ENCODE assay signal across 8 cellular contexts in the genomic region with DNA sequence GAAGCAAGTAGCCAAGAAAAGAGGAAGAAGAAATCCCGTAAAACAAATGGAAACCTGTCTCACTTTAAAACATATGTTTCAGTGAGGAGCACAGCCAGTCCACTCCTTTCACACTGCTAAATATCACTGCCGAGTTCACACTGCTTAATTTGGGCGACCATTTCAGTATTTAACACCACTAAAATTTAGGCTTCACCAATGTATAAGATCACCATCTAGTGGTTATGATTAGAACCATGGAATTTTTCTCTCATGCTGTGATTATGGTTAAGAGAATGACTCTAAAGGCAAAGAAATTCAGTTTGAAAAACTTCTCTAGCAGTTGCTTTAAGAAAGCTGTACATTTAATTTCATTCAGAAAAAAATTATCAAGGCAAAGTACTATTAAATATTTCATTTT. TPM values are rescaled to one million over a fixed set of nuclear protein-coding genes. Genes with fewer than 3 reads are reported as not detected.
DNase-seq lines count a peak whose midpoint lies in the region; ATAC-seq, FAIRE-seq and TF ChIP-seq lines count a peak whose summit lies in the region.

No MANE protein-coding gene starts in this region.

- H3K9me1 ChIP-seq in K562 (ENCODE audit: control insufficient read depth, insufficient read depth, low read length) (no peaks in the 10 kb centered on the region), keratinocyte (ENCODE audit: control insufficient read depth, extremely low read depth, insufficient read depth, low read length) (no peaks in the 10 kb centered on the region)

- TF ChIP-seq EP300 in K562 (IDR thresholded peaks at IDR 0.05; ENCODE audit: low read length) (no peak), transverse colon (IDR thresholded peaks at IDR 0.05; ENCODE audit: low read depth) (no peak)

- peaks cover 23% of the 10 kb centered on the region for H3K4me1 ChIP-seq in CD4-positive, CD25-positive, alpha-beta regulatory T cell (ENCODE audit: control insufficient read depth, insufficient read depth, low read length, poor library complexity, severe bottlenecking)
- H3K4me1 ChIP-seq in K562 (replicated peaks in 1 of 2; ENCODE audit: control insufficient read depth in 2 of 2, insufficient read depth in 2 of 2, low read length in 2 of 2) (no peaks in the 10 kb centered on the region), keratinocyte (ENCODE audit: control insufficient read depth, extremely low read depth, insufficient read depth, low read length) (no peaks in the 10 kb centered on the region), transverse colon (peaks cover 0 to 19% (median 5%) of the 10 kb centered on the region in 4 donors)

- CTCF ChIA-PET in K562 (lab: Yijun Ruan, JAX; ENCODE audit: low intra/inter-chr PET ratio): no interaction called here

- H4K20me1 ChIP-seq in K562 (replicated peaks; ENCODE audit: control insufficient read depth, insufficient read depth, low read length) (no peaks in the 10 kb centered on the region), keratinocyte (ENCODE audit: control insufficient read depth, extremely low read depth, insufficient read depth, low read length) (no peaks in the 10 kb centered on the region)

- H3K36me3 ChIP-seq in CD4-positive, CD25-positive, alpha-beta regulatory T cell (ENCODE audit: control insufficient read depth, insufficient read depth, low read length): peaks cover 16% of the 10 kb centered on the region
- H3K36me3 ChIP-seq in K562 (ENCODE audit: control insufficient read depth, insufficient read depth, low read length) (no peaks in the 10 kb centered on the region), keratinocyte (ENCODE audit: control insufficient read depth in 2 of 2, extremely low read depth in 1 of 2, insufficient read depth in 2 of 2, low read length in 2 of 2) (peaks cover 1 to 4% of the 10 kb centered on the region in 2 experiments), transverse colon (no peaks in the 10 kb centered on the region)

- TF ChIP-seq RAD21 in K562 (CRISPR knock-in tag; conservative IDR thresholded peaks at IDR 0.05 in 1 of 2, IDR thresholded peaks at IDR 0.05 in 1 of 2): peak; percentile 42 to 50

- no TSS peak for BruUV-seq in K562 (replicated peaks; lab: Mats Ljungman, UMichigan)

- intact Hi-C loops in K562 (cut with micrococcal nuclease): loop anchor here (1.0 to 5.0 kb wide), 3 partner anchors 110 to 335 kb away; no protein-coding TSS in a partner anchor
- intact Hi-C loops in transverse colon (cut with DNase I; ENCODE audit: low total_unique reads): no loop called here

- no peak overlapping the region for H3K4me2 ChIP-seq in K562 (ENCODE audit: insufficient read depth, low read length)
- H3K4me2 ChIP-seq in keratinocyte (ENCODE audit: control insufficient read depth, extremely low read depth, insufficient read depth, low read depth, low read length): peak overlapping the region; percentile 48

- peak overlapping the region; percentile 61 for H3K4me3 ChIP-seq in CD4-positive, CD25-positive, alpha-beta regulatory T cell (ENCODE audit: low read depth, low read length)
- H3K4me3 ChIP-seq in K562 (no peak overlapping the region), keratinocyte (ENCODE audit: control insufficient read depth in 2 of 3, extremely low read depth in 1 of 3, insufficient read depth in 2 of 3, low read depth in 1 of 3, low read length in 3 of 3) (no peak overlapping the region), transverse colon (no peak overlapping the region)

- no peaks in the 10 kb centered on the region for H3K9me3 ChIP-seq in CD4-positive, CD25-positive, alpha-beta regulatory T cell (ENCODE audit: control insufficient read depth in 2 of 2, low read length in 2 of 2)
- H3K9me3 ChIP-seq in K562 (replicated peaks; ENCODE audit: control insufficient read depth, insufficient read depth, low read depth, low read length): no peaks in the 10 kb centered on the region
- H3K9me3 ChIP-seq in keratinocyte (ENCODE audit: control insufficient read depth, low read depth, low read length): no peaks in the 10 kb centered on the region
- no peaks in the 10 kb centered on the region for H3K9me3 ChIP-seq in transverse colon

- H3K27ac Mint-ChIP-seq in CD4-positive, CD25-positive, alpha-beta regulatory T cell: peak overlapping the region; percentile 6 to 66 (median 53)

- H2AFZ ChIP-seq in K562 (ENCODE audit: low read depth, low read length) (no peak overlapping the region), keratinocyte (ENCODE audit: control insufficient read depth, low read length) (peak overlapping the region; percentile 76)

- in situ Hi-C loops in K562 (cut with MboI): no loop called here
- in situ Hi-C loops in transverse colon (cut with MboI; ENCODE audit: low pct_ligation_motif_present in 1 of 4, low pct_unique_long_range_greater_than_20kb in 1 of 4, low sequenced_read_pairs in 3 of 4): loop anchor here in 2 of 4 donors (5.0 to 10.0 kb wide), 2 partner anchors 153 to 155 kb away; no protein-coding TSS in a partner anchor

- H3K9ac ChIP-seq in K562 (ENCODE audit: insufficient read depth in 1 of 2, low read depth in 2 of 2, low read length in 2 of 2): no peak overlapping the region
- H3K9ac ChIP-seq in keratinocyte (ENCODE audit: control insufficient read depth, extremely low read depth, insufficient read depth, low read length): no peak overlapping the region

- POLR2A ChIA-PET in K562 (lab: Yijun Ruan, JAX): interaction anchor here (0.6 to 0.8 kb wide), 2 partner anchors 37 to 221 kb away, joined by 3 read pairs; no protein-coding TSS in a partner anchor

- H3K36me3 Mint-ChIP-seq in CD4-positive, CD25-positive, alpha-beta regulatory T cell: peaks cover 7% of the 10 kb centered on the region

- peaks cover 24 to 54% (median 43%) of the 10 kb centered on the region in 4 donors for H3K4me1 Mint-ChIP-seq in CD4-positive, CD25-positive, alpha-beta regulatory T cell

- 15% methylated on average over 3 of the region's 3 CpGs for WGBS in K562 (ENCODE audit: insufficient coverage, low coverage, missing lambda C conversion rate)
- WGBS in transverse colon (ENCODE audit: low coverage in 1 of 2), 2 donors: 0 to 9% methylated on average over 3 of the region's 3 CpGs

- H3K27me3 Mint-ChIP-seq in CD4-positive, CD25-positive, alpha-beta regulatory T cell: no peaks in the 10 kb centered on the region

- dilution Hi-C loops in keratinocyte (cut with MboI; ENCODE audit: extremely low pct_ligation_motif_present, low sequenced_read_pairs): no loop called here

- peak in 2 of 3 donors; percentile 55 to 65 for DNase-seq in CD4-positive, CD25-positive, alpha-beta regulatory T cell
- DNase-seq in NCI-H146 (lab: John Stamatoyannopoulos, UW) (peak; percentile 9), K562 (ENCODE audit: extremely low read depth in 1 of 4, low spot score in 3 of 4) (peak in 2 of 4 experiments; percentile 15 to 18), keratinocyte (ENCODE audit: low read depth, low spot score) (no peak), transverse colon (no peak)
- DNase-seq in stimulated activated CD8-positive, alpha-beta memory T cell treated with anti-CD3 and anti-CD28 coated beads, Interleukin-4, amount 100 ng/mL, for 48 hours: no peak

- H3K4me3 Mint-ChIP-seq in CD4-positive, CD25-positive, alpha-beta regulatory T cell: peak overlapping the region in 1 of 4 donors; percentile 8

- H3K9me3 Mint-ChIP-seq in CD4-positive, CD25-positive, alpha-beta regulatory T cell: no peaks in the 10 kb centered on the region

- H3K79me2 ChIP-seq in K562 (ENCODE audit: control insufficient read depth, insufficient read depth, low read length) (no peaks in the 10 kb centered on the region), keratinocyte (ENCODE audit: control insufficient read depth, insufficient read depth, low read length) (peaks cover 94% of the 10 kb centered on the region)

- TF ChIP-seq POLR2A in K562 (conservative IDR thresholded peaks at IDR 0.05) (no peak), transverse colon (IDR thresholded peaks at IDR 0.05) (no peak)

- H3K27me3 ChIP-seq in CD4-positive, CD25-positive, alpha-beta regulatory T cell (ENCODE audit: control insufficient read depth, insufficient read depth, low read length): no peaks in the 10 kb centered on the region
- no peaks in the 10 kb centered on the region for H3K27me3 ChIP-seq in K562 (ENCODE audit: control insufficient read depth in 2 of 2, insufficient read depth in 2 of 2, low read length in 2 of 2)
- no peaks in the 10 kb centered on the region for H3K27me3 ChIP-seq in keratinocyte (ENCODE audit: control insufficient read depth, extremely low read depth, insufficient read depth, low read length)
- no peaks in the 10 kb centered on the region for H3K27me3 ChIP-seq in transverse colon

- peak; percentile 87 to 92 for ATAC-seq in CD4-positive, CD25-positive, alpha-beta regulatory T cell (ENCODE audit: low read depth in 2 of 2)
- peak; percentile 84 for ATAC-seq in GM18502 (IDR thresholded peaks at IDR 0.05; ENCODE audit: poor library complexity, unreplicated experiment)
- peak; percentile 90 for ATAC-seq in HG02678 (IDR thresholded peaks at IDR 0.05; ENCODE audit: unreplicated experiment)
- peak; percentile 58 for ATAC-seq in K562

- peak in 2 of 3 experiments; percentile 29 to 37; a peak in 2 of 6 replicates for TF ChIP-seq CTCF in K562 (IDR thresholded peaks at IDR 0.05 in 2 of 3, conservative IDR thresholded peaks at IDR 0.05 in 1 of 3; ENCODE audit: insufficient read depth in 2 of 3, low read depth in 1 of 3, low read length in 3 of 3)
- TF ChIP-seq CTCF in keratinocyte (optimal IDR thresholded peaks at IDR 0.05 in 1 of 3, IDR thresholded peaks at IDR 0.05 in 1 of 3, conservative IDR thresholded peaks at IDR 0.05 in 1 of 3; ENCODE audit: extremely low read depth in 1 of 3, insufficient read depth in 2 of 3, low read length in 3 of 3): peak in 2 of 3 experiments; percentile 18 to 53
- TF ChIP-seq CTCF in transverse colon (IDR thresholded peaks at IDR 0.05): peak; percentile 51 to 68 (median 58)

- FAIRE-seq in K562 (lab: Jason Lieb, UNC): peak; percentile 67
- FAIRE-seq in keratinocyte (lab: Jason Lieb, UNC): peak; percentile 34

- peak overlapping the region; percentile 25 for H3K27ac ChIP-seq in CD4-positive, CD25-positive, alpha-beta regulatory T cell (ENCODE audit: insufficient read depth, low read length, poor library complexity, severe bottlenecking)
- H3K27ac ChIP-seq in K562 (ENCODE audit: extremely low read depth, low read depth, low read length): no peak overlapping the region
- H3K27ac ChIP-seq in keratinocyte (ENCODE audit: control insufficient read depth, insufficient read depth, low read length): peak overlapping the region; percentile 26
- H3K27ac ChIP-seq in transverse colon: no peak overlapping the region

RNA-seq across cellular contexts. Expression of a gene that starts 16.6 kb away (rescaled TPM):
- total RNA-seq in CD4-positive, CD25-positive, alpha-beta regulatory T cell: 103 TPM
- 10 to 100 TPM; 25.2 to 29.2 (median 27.0) TPM for polyA plus RNA-seq in CD4-positive, CD25-positive, alpha-beta regulatory T cell
- total RNA-seq in K562 (2011; cell fraction: chromatin; rRNA removed; ENCODE audit: low replicate concordance): 19.1 and 50.3 TPM in 2 replicates
- 8.2 and 11.8 TPM in 2 replicates for total RNA-seq in K562 (2011; cell fraction: nucleolus; rRNA removed)
- total RNA-seq in K562 (2011; cell fraction: nucleoplasm; rRNA removed): 17.5 and 23.4 TPM in 2 replicates
- total RNA-seq in K562 (2014; rRNA removed) (6.6 and 9.3 TPM in 2 replicates), K562 (2014; rRNA removed; fragmentation: Illumina TruSeq; extraction: Trizol) (13.6 and 17.8 TPM in 2 replicates), K562 (2015; rRNA removed; fragmentation: Illumina TruSeq; extraction: Trizol) (8.0 and 9.3 TPM in 2 replicates), K562 (2021) (8.3 and 8.4 TPM in 2 replicates), transverse colon (10 to 100 TPM; 22.7 to 45.6 (median 35.4) TPM)
- polyA plus RNA-seq in K562 (2011; rRNA removed) (6.0 and 8.1 TPM in 2 replicates), K562 (2014; fragmentation: Illumina TruSeq; extraction: Trizol) (4.5 and 5.3 TPM in 2 replicates), K562 (2014; fragmentation: Nextera tagmentation; extraction: Ambion mirVana) (1 to 10 TPM; 1.7 to 1.9 TPM), K562 (2014; rRNA removed) (3.3 and 5.6 TPM in 2 replicates), keratinocyte (13.6 to 28.5 TPM (median 18.8 TPM) in 3 replicates)
- 1.6 and 2.9 TPM in 2 replicates for polyA plus RNA-seq in K562 (2011; cell fraction: cytosol; rRNA removed)
- 5.0 and 8.5 TPM in 2 replicates for polyA plus RNA-seq in K562 (2011; cell fraction: nucleus; rRNA removed)
- polyA plus RNA-seq in K562 (2012): 2.5 and 2.7 TPM in 2 replicates
- polyA minus RNA-seq in K562 (2011; rRNA and poly(A)+ RNA removed): 22.2 and 31.1 TPM in 2 replicates
- polyA minus RNA-seq in K562 (2011; cell fraction: cytosol; rRNA and poly(A)+ RNA removed): 13.2 and 14.6 TPM in 2 replicates
- 11.0 and 14.7 TPM in 2 replicates for polyA minus RNA-seq in K562 (2011; cell fraction: nucleus; rRNA and poly(A)+ RNA removed)
- polyA plus RNA-seq in keratinocyte (2011; ENCODE audit: low read depth): 169 TPM
- polyA plus RNA-seq in keratinocyte (2011; cell fraction: cytosol; rRNA removed): 3.2 and 7.2 TPM in 2 replicates
- 31.2 and 46.6 TPM in 2 replicates for polyA plus RNA-seq in keratinocyte (2011; cell fraction: nucleus; rRNA removed)
- 18.2 and 22.8 TPM in 2 replicates for polyA plus RNA-seq in keratinocyte (2012; ENCODE audit: low replicate concordance)
- polyA minus RNA-seq in keratinocyte: 10.4 to 73.2 TPM (median 35.3 TPM) in 3 replicates
- 29.9 TPM for polyA minus RNA-seq in keratinocyte (2011; cell fraction: cytosol; rRNA and poly(A)+ RNA removed)
- polyA minus RNA-seq in keratinocyte (2011; cell fraction: nucleus; rRNA and poly(A)+ RNA removed): 87.9 and 147 TPM in 2 replicates

Comparison
In these comparisons a context has a peak if more than half of its experiments do, and no peak if none do; other contexts are left out.
1. DNase-seq: peak in CD4-positive, CD25-positive, alpha-beta regulatory T cell (2 of 3) and NCI-H146 (single experiment); none in keratinocyte (single experiment), transverse colon (single experiment) and stimulated activated CD8-positive, alpha-beta memory T cell treated with anti-CD3 and anti-CD28 coated beads, Interleukin-4, amount 100 ng/mL, for 48 hours (single experiment).
2. H3K27ac ChIP-seq: peak in CD4-positive, CD25-positive, alpha-beta regulatory T cell (single experiment) and keratinocyte (single experiment); none in K562 (single experiment) and transverse colon (0 of 4).
3. Peak in every context shown above with its lines, with median percentiles within 50 percentile points of each other: ATAC-seq and CTCF ChIP-seq.